In genomic region chr11:131704682-131705081, GRCh38 we compare ENCODE assay signal across 27 cellular contexts.
"Had no signal": no experiment of that assay in that cellular context is flagged by ENCODE, and none has a peak within 500 bp of the region (broad histone marks: within the 10 kb centered on the region; RNA-seq: fewer than 3 reads in every experiment).

No MANE protein-coding gene starts in this region.

- H3K27me3 ChIP-seq: suprapubic skin, testis, thyroid gland, tibial nerve, transverse colon, upper lobe of left lung, uterus, vagina had no signal

- H3K27ac ChIP-seq: stomach, suprapubic skin, testis, thoracic aorta, thyroid gland, tibial artery, tibial nerve, transverse colon, upper lobe of left lung, upper lobe of right lung, uterus, vagina had no signal

- ATAC-seq: stimulated activated effector memory CD8-positive, alpha-beta T cell treated with anti-CD3 and anti-CD28 coated beads, Interleukin-12 subunit alpha, Interleukin-12 subunit beta, amount 100 ng/mL, for 72 hours; stimulated activated memory B cell treated with anti-CD40 and anti-IgM and Interleukin-4, amounts not matched to agents 10 μg/mL and 1 μg/mL and 100 μg/mL, for 72 hours; stimulated activated naive B cell treated with anti-CD40 and anti-IgM and Interleukin-4, amounts not matched to agents 10 μg/mL and 1 μg/mL and 100 μg/mL, for 72 hours; stimulated activated naive CD8-positive, alpha-beta T cell treated with anti-CD3 and anti-CD28 coated beads, Interleukin-15, amount 100 ng/mL, for 72 hours; stimulated activated naive CD8-positive, alpha-beta T cell treated with anti-CD3 and anti-CD28 coated beads, Interleukin-15, Interleukin-2, amounts not matched to agents 100 U/mL and 50 U/mL, for 24 hours; upper lobe of right lung had no signal

- DNase-seq: stimulated activated CD4-positive, alpha-beta T cell treated with anti-CD3 and anti-CD28 coated beads, Interleukin-2, amount 100 ng/mL, for 48 hours; stimulated activated CD4-positive, alpha-beta T cell treated with anti-CD3 and anti-CD28 coated beads, Interleukin-4, amount 100 ng/mL, for 1 hour; stimulated activated CD4-positive, alpha-beta T cell treated with anti-CD3 and anti-CD28 coated beads, Interleukin-4, amount 100 ng/mL, for 24 hours; stimulated activated CD4-positive, alpha-beta T cell treated with anti-CD3 and anti-CD28 coated beads, Interleukin-4, amount 100 ng/mL, for 4 hours; stimulated activated CD8-positive, alpha-beta memory T cell treated with anti-CD3 and anti-CD28 coated beads, Interleukin-4, amount 100 ng/mL, for 48 hours; stimulated activated naive B cell treated with anti-CD40 and anti-IgM and Interleukin-4, amounts not matched to agents 10 μg/mL and 1 μg/mL and 100 μg/mL, for 72 hours; stimulated activated naive CD4-positive, alpha-beta T cell; stimulated activated naive CD4-positive, alpha-beta T cell treated with Interleukin-2 at 50 U/mL for 16 hours; stimulated activated naive CD8-positive, alpha-beta T cell treated with anti-CD3 and anti-CD28 coated beads, Interleukin-15, amount 100 ng/mL, for 72 hours; stimulated activated naive CD8-positive, alpha-beta T cell treated with anti-CD3 and anti-CD28 coated beads, Interleukin-15, Interleukin-2, amounts not matched to agents 100 U/mL and 50 U/mL, for 24 hours; stomach; substantia nigra; testis; thyroid gland; tibial artery; transverse colon; trophoblast cell; upper lobe of left lung; upper lobe of right lung; uterus had no signal

- H3K4me1 ChIP-seq: stomach, suprapubic skin, testis, thyroid gland, tibial artery, tibial nerve, transverse colon, upper lobe of left lung, upper lobe of right lung, uterus, vagina had no signal

- FAIRE-seq: urothelium cell line had no signal

- H3K4me3 ChIP-seq: stomach, suprapubic skin, testis, thoracic aorta, thyroid gland, tibial artery, tibial nerve, transverse colon, upper lobe of left lung, upper lobe of right lung, uterus, vagina had no signal

- H3K9me3 ChIP-seq: testis, thyroid gland, upper lobe of right lung, uterus, vagina had no signal

- H3K36me3 ChIP-seq: stomach, suprapubic skin, thoracic aorta, thyroid gland, tibial artery, tibial nerve, transverse colon, upper lobe of left lung, upper lobe of right lung, uterus, vagina had no signal
